27 cellular contexts compared by ENCODE assay signal in genomic region chr10:61047788-61048560, GRCh38.
A peak's percentile ranks its signal among the peaks of the same experiment; 100 is the strongest.
DNase-seq lines count a peak whose midpoint lies in the region; ATAC-seq, FAIRE-seq and TF ChIP-seq lines count a peak whose summit lies in the region.
"Had no signal": no experiment of that assay in that cellular context is flagged by ENCODE, and none has a peak within 500 bp of the region (broad histone marks: within the 10 kb centered on the region; RNA-seq: fewer than 3 reads in every experiment).

No MANE protein-coding gene starts in this region.

- H3K27ac ChIP-seq in PC-3 (ENCODE audit: low read length): no peak overlapping the region
- H3K27ac ChIP-seq: PC-9, RWPE1, SK-N-MC had no signal

- no peak for TF ChIP-seq CTCF in PC-3 (conservative IDR thresholded peaks at IDR 0.05; ENCODE audit: low read depth, low read length)
- no peak for TF ChIP-seq CTCF in bronchial epithelial cell (IDR thresholded peaks at IDR 0.05; ENCODE audit: insufficient read depth, low read length, severe bottlenecking)
- TF ChIP-seq CTCF in GM13976 (IDR thresholded peaks at IDR 0.05; ENCODE audit: borderline replicate concordance, control extremely low read depth, extremely low read depth, insufficient read depth, missing control alignments): no peak

- in situ Hi-C loops in GM13976 (cut with MboI; ENCODE audit: low sequenced_read_pairs, unreplicated experiment): no loop called here

- H3K9me3 Mint-ChIP-seq in activated naive CD4-positive, alpha-beta T cell treated with anti-CD3 and anti-CD28 coated beads, Interleukin-2, amount 50 U/mL, for 72 hours: no peaks in the 10 kb centered on the region
- H3K9me3 Mint-ChIP-seq: T-helper 1 cell treated with Interleukin-12 subunit alpha and Interleukin-12 subunit beta and Interleukin-4 antibody, amounts not matched to agents 30 μg/mL and 1 μg/mL, for 36 hours had no signal

- no peaks in the 10 kb centered on the region for H3K9me2 ChIP-seq in PC-3 (replicated peaks; ENCODE audit: low read length)

- no peaks in the 10 kb centered on the region for H3K9me3 ChIP-seq in PC-3 (ENCODE audit: low read length)
- H3K9me3 ChIP-seq: BE2C had no signal

- no peaks in the 10 kb centered on the region; the same call in 1 of the 2 replicates for H3K4me1 ChIP-seq in PC-3 (ENCODE audit: insufficient read depth, low read length)
- H3K4me1 ChIP-seq: BE2C had no signal

- ATAC-seq in PC-3: peak; percentile 43; the same call in 1 of the 2 replicates
- ATAC-seq in activated naive CD4-positive, alpha-beta T cell treated with anti-CD3 and anti-CD28 coated beads, Interleukin-2, amount 50 U/mL, for 72 hours: no peak

- H3K27me3 ChIP-seq in PC-3 (ENCODE audit: low read length) (peaks cover 16% of the 10 kb centered on the region; the same call in 1 of the 2 replicates), bronchial epithelial cell (ENCODE audit: control insufficient read depth, insufficient read depth, low read length) (no peaks in the 10 kb centered on the region)
- H3K27me3 ChIP-seq: BE2C had no signal

- no peak overlapping the region for H3K4me2 ChIP-seq in PC-3 (ENCODE audit: low read length)
- H3K4me2 ChIP-seq: PC-9 had no signal

- intact Hi-C loops in PC-3 (cut with micrococcal nuclease): no loop called here

- POLR2A ChIA-PET in PC-3 (lab: Charles Lee; ENCODE audit: unreplicated experiment): no interaction called here

- H3K4me3 ChIP-seq in PC-3 (ENCODE audit: low read length) (no peak overlapping the region), bronchial epithelial cell (ENCODE audit: low read depth, low read length) (no peak overlapping the region)
- H3K4me3 ChIP-seq: PC-9, SK-N-MC had no signal

- no peak overlapping the region for H3K9ac ChIP-seq in PC-3 (ENCODE audit: low read length)

- H3K36me3 Mint-ChIP-seq in activated naive CD4-positive, alpha-beta T cell treated with anti-CD3 and anti-CD28 coated beads, Interleukin-2, amount 50 U/mL, for 72 hours: no peaks in the 10 kb centered on the region

- H4K20me1 ChIP-seq in PC-3 (ENCODE audit: low read length): no peaks in the 10 kb centered on the region

- no peaks in the 10 kb centered on the region for H3F3A ChIP-seq in PC-3 (ENCODE audit: low read length, unreplicated experiment)

- H3K27ac Mint-ChIP-seq in activated naive CD4-positive, alpha-beta T cell treated with anti-CD3 and anti-CD28 coated beads, Interleukin-2, amount 50 U/mL, for 72 hours: no peak overlapping the region
- H3K27ac Mint-ChIP-seq: T-helper 1 cell treated with Interleukin-12 subunit alpha and Interleukin-12 subunit beta and Interleukin-4 antibody, amounts not matched to agents 30 μg/mL and 1 μg/mL, for 36 hours had no signal

- no peak for FAIRE-seq in bronchial epithelial cell (lab: Jason Lieb, UNC)
- FAIRE-seq in urothelium cell line (lab: Jason Lieb, UNC): peak; percentile 20
- FAIRE-seq: D721Med, GM12891, GM19239, H54, HTR-8/SVneo had no signal

- H3K79me2 ChIP-seq in PC-3 (ENCODE audit: low read length): no peaks in the 10 kb centered on the region

- H3K36me3 ChIP-seq in PC-3 (ENCODE audit: low read depth, low read length) (no peaks in the 10 kb centered on the region), bronchial epithelial cell (ENCODE audit: control insufficient read depth, insufficient read depth, low read length) (no peaks in the 10 kb centered on the region)
- H3K36me3 ChIP-seq: BE2C had no signal

- H2AFZ ChIP-seq in PC-3 (ENCODE audit: low read length): no peak overlapping the region
- H2AFZ ChIP-seq: PC-9 had no signal

- BruUV-seq in PC-3 (replicated peaks; lab: Mats Ljungman, UMichigan): no TSS peak

- CTCF ChIA-PET in PC-3 (lab: Charles Lee): no interaction called here

- DNase-seq in H4 (ENCODE audit: low spot score): peak; percentile 7
- DNase-seq in PC-3: peak; percentile 43
- peak; percentile 38 for DNase-seq in bronchial epithelial cell (ENCODE audit: low read depth)
- DNase-seq in urothelium cell line (ENCODE audit: low spot score): no peak
- no peak for DNase-seq in D341Med (ENCODE audit: low spot score)
- no peak for DNase-seq in GM13976 (ENCODE audit: low spot score)
- no peak for DNase-seq in activated naive CD4-positive, alpha-beta T cell treated with anti-CD3 and anti-CD28 coated beads, Interleukin-2, amount 50 U/mL, for 72 hours (ENCODE audit: low spot score in 2 of 2)
- DNase-seq: ACHN, BE2C, GF-D8, NCI-H1092, NCI-H1436 treated with DMSO at 0.1 percent for 48 hours, NCI-H187 treated with DMSO at 0.1 percent for 48 hours, NCI-H2107, NCI-H524 treated with DMSO at 0.1 percent for 48 hours, NCI-H774, SHP77, T-helper 9 cell had no signal

Comparison
In these comparisons a context has a peak if more than half of its experiments do, and no peak if none do; other contexts are left out.
1. DNase-seq: peak in H4 (single experiment), PC-3 (single experiment) and bronchial epithelial cell (single experiment); none in urothelium cell line (single experiment), D341Med (single experiment), GM13976 (single experiment) and activated naive CD4-positive, alpha-beta T cell treated with anti-CD3 and anti-CD28 coated beads, Interleukin-2, amount 50 U/mL, for 72 hours (0 of 2).